Comparison of ENCODE assay signal across 9 cellular contexts in genomic region chr5:113336975-113337374, GRCh38.
DNase-seq lines count a peak whose midpoint lies in the region; ATAC-seq, FAIRE-seq and TF ChIP-seq lines count a peak whose summit lies in the region.
"Had no signal": no experiment of that assay in that cellular context is flagged by ENCODE, and none has a peak within 500 bp of the region (broad histone marks: within the 10 kb centered on the region; RNA-seq: fewer than 3 reads in every experiment).

No MANE protein-coding gene starts in this region.

- no peaks in the 10 kb centered on the region for H3K9me3 Mint-ChIP-seq in activated T-helper 2 cell treated with anti-CD3 and anti-CD28 coated beads, Interferon-gamma antibody, Interleukin-2, Interleukin-4, amounts not matched to agents 10 μg/mL and 5 μg/mL and 100 μg/mL, durations not matched to agents 14 hours and 24 hours and 36 hours
- H3K9me3 Mint-ChIP-seq: activated naive CD4-positive, alpha-beta T cell treated with anti-CD3 and anti-CD28 coated beads, Interleukin-2, amount 50 U/mL, for 72 hours had no signal

- H3F3A ChIP-seq in GM23248 (ENCODE audit: insufficient read depth) = no peaks in the 10 kb centered on the region

- H3K9me3 ChIP-seq in GM23248 (ENCODE audit: low read depth) (no peaks in the 10 kb centered on the region), pancreas (no peaks in the 10 kb centered on the region)

- H3K9ac ChIP-seq in GM23248 = no peak overlapping the region

- H3K4me2 ChIP-seq in GM23248 (ENCODE audit: unreplicated experiment) = no peak overlapping the region

- in situ Hi-C loops in GM23248 (cut with MboI) = no loop called here

- H3K36me3 ChIP-seq in GM23248 (ENCODE audit: low read depth) (no peaks in the 10 kb centered on the region), pancreas (no peaks in the 10 kb centered on the region)

- H3K4me3 Mint-ChIP-seq in activated T-helper 2 cell treated with anti-CD3 and anti-CD28 coated beads, Interferon-gamma antibody, Interleukin-2, Interleukin-4, amounts not matched to agents 10 μg/mL and 5 μg/mL and 100 μg/mL, durations not matched to agents 14 hours and 24 hours and 36 hours (ENCODE audit: low read depth) = no peak overlapping the region

- H3K27me3 Mint-ChIP-seq in activated T-helper 2 cell treated with anti-CD3 and anti-CD28 coated beads, Interferon-gamma antibody, Interleukin-2, Interleukin-4, amounts not matched to agents 10 μg/mL and 5 μg/mL and 100 μg/mL, durations not matched to agents 14 hours and 24 hours and 36 hours (ENCODE audit: low read depth) = peaks cover 22% of the 10 kb centered on the region

- DNase-seq in AG08395 (ENCODE audit: low spot score) = peak; percentile 42
- peak; percentile 78 for DNase-seq in GM23248
- DNase-seq in OCI-M1 (lab: John Stamatoyannopoulos, UW) = peak; percentile 45
- no peak for DNase-seq in epithelial cell of proximal tubule (ENCODE audit: low read depth)
- peak in 2 of 6 donors; percentile 19 to 36 for DNase-seq in pancreas
- DNase-seq in activated T-helper 2 cell treated with anti-CD3 and anti-CD28 coated beads, Interferon-gamma antibody, Interleukin-2, Interleukin-4, amounts not matched to agents 10 μg/mL and 5 μg/mL and 100 μg/mL, durations not matched to agents 14 hours and 24 hours and 36 hours (ENCODE audit: low spot score) = no peak
- DNase-seq in activated gamma-delta T cell treated with Interleukin-2 at 50 U/mL for 16 hours = no peak
- no peak for DNase-seq in activated CD4-positive, alpha-beta T cell treated with anti-CD3 and anti-CD28 coated beads, Interleukin-2, amount 50 U/mL, for 4 hours

- peaks cover 16% of the 10 kb centered on the region for H3K4me1 Mint-ChIP-seq in activated T-helper 2 cell treated with anti-CD3 and anti-CD28 coated beads, Interferon-gamma antibody, Interleukin-2, Interleukin-4, amounts not matched to agents 10 μg/mL and 5 μg/mL and 100 μg/mL, durations not matched to agents 14 hours and 24 hours and 36 hours (ENCODE audit: low read depth)

- TF ChIP-seq CTCF in epithelial cell of proximal tubule (conservative IDR thresholded peaks at IDR 0.05; ENCODE audit: low read depth, low read length) = peak; percentile 74
- TF ChIP-seq CTCF in pancreas (IDR thresholded peaks at IDR 0.05) = peak in 3 of 4 donors; percentile 23 to 43 (median 30)

- intact Hi-C loops in pancreas (cut with DNase I) = loop anchor here in 1 of 3 donors (5.0 kb wide), 1 partner anchor 170 kb away; no protein-coding TSS in a partner anchor
- intact Hi-C loops in activated T-helper 2 cell treated with anti-CD3 and anti-CD28 coated beads, Interferon-gamma antibody, Interleukin-2, Interleukin-4, amounts not matched to agents 10 μg/mL and 5 μg/mL and 100 μg/mL, durations not matched to agents 14 hours and 24 hours and 36 hours (cut with micrococcal nuclease) = loop anchor here (2.0 to 5.0 kb wide), 2 partner anchors 40 to 174 kb away; no protein-coding TSS in a partner anchor

- no peaks in the 10 kb centered on the region for H3K36me3 Mint-ChIP-seq in activated T-helper 2 cell treated with anti-CD3 and anti-CD28 coated beads, Interferon-gamma antibody, Interleukin-2, Interleukin-4, amounts not matched to agents 10 μg/mL and 5 μg/mL and 100 μg/mL, durations not matched to agents 14 hours and 24 hours and 36 hours (ENCODE audit: low read depth)
- H3K36me3 Mint-ChIP-seq: activated naive CD4-positive, alpha-beta T cell treated with anti-CD3 and anti-CD28 coated beads, Interleukin-2, amount 50 U/mL, for 72 hours had no signal

- no peaks in the 10 kb centered on the region for H4K20me1 ChIP-seq in GM23248 (ENCODE audit: insufficient read depth)

- H2AFZ ChIP-seq in GM23248 = no peak overlapping the region; the same call in 1 of the 2 replicates

- no peaks in the 10 kb centered on the region for H3K9me2 ChIP-seq in GM23248 (ENCODE audit: insufficient read depth)

- H3K4me3 ChIP-seq in GM23248 (no peak overlapping the region), epithelial cell of proximal tubule (ENCODE audit: low read depth, low read length) (no peak overlapping the region), pancreas (no peak overlapping the region)

- H3K4me1 ChIP-seq in GM23248 (ENCODE audit: insufficient read depth) (no peaks in the 10 kb centered on the region), pancreas (peaks cover 0 to 5% (median 0%) of the 10 kb centered on the region in 3 donors)

- H3K27ac Mint-ChIP-seq in activated T-helper 2 cell treated with anti-CD3 and anti-CD28 coated beads, Interferon-gamma antibody, Interleukin-2, Interleukin-4, amounts not matched to agents 10 μg/mL and 5 μg/mL and 100 μg/mL, durations not matched to agents 14 hours and 24 hours and 36 hours = no peak overlapping the region
- H3K27ac Mint-ChIP-seq: activated naive CD4-positive, alpha-beta T cell treated with anti-CD3 and anti-CD28 coated beads, Interleukin-2, amount 50 U/mL, for 72 hours had no signal

- no peak for FAIRE-seq in pancreas (lab: Jason Lieb, UNC)

- 25 to 32% methylated on average over 4 of the region's 4 CpGs for WGBS in GM23248 (ENCODE audit: low coverage in 1 of 2, low lambda C conversion rate in 2 of 2, missing lambda C conversion rate in 2 of 2), 2 experiments
- WGBS in pancreas, 2 donors = 47 to 55% methylated on average over 4 of the region's 4 CpGs

- peak; percentile 78 to 94 (median 92) for ATAC-seq in pancreas

- no peaks in the 10 kb centered on the region for H3K79me2 ChIP-seq in GM23248 (ENCODE audit: insufficient read depth)

- H3K27ac ChIP-seq in GM23248 (no peak overlapping the region), pancreas (no peak overlapping the region)

- no peaks in the 10 kb centered on the region for H3K27me3 ChIP-seq in GM23248 (replicated peaks; ENCODE audit: insufficient read depth)
- no peaks in the 10 kb centered on the region for H3K27me3 ChIP-seq in pancreas

Comparison
In these comparisons a context has a peak if more than half of its experiments do, and no peak if none do; other contexts are left out.
1. DNase-seq: peak in AG08395 (single experiment), GM23248 (single experiment) and OCI-M1 (single experiment); none in epithelial cell of proximal tubule (single experiment), activated T-helper 2 cell treated with anti-CD3 and anti-CD28 coated beads, Interferon-gamma antibody, Interleukin-2, Interleukin-4, amounts not matched to agents 10 μg/mL and 5 μg/mL and 100 μg/mL, durations not matched to agents 14 hours and 24 hours and 36 hours (single experiment), activated gamma-delta T cell treated with Interleukin-2 at 50 U/mL for 16 hours (single experiment) and activated CD4-positive, alpha-beta T cell treated with anti-CD3 and anti-CD28 coated beads, Interleukin-2, amount 50 U/mL, for 4 hours (0 of 2).